24 cellular contexts compared by ENCODE assay signal in genomic region chr19:16404396-16404795, GRCh38.
"Had no signal": no experiment of that assay in that cellular context is flagged by ENCODE, and none has a peak within 500 bp of the region (broad histone marks: within the 10 kb centered on the region; RNA-seq: fewer than 3 reads in every experiment).

No MANE protein-coding gene starts in this region.

- H3K9me3 ChIP-seq: ascending aorta, upper lobe of left lung had no signal

- DNase-seq: activated CD4-positive, alpha-beta memory T cell treated with anti-CD3 and anti-CD28 coated beads, Interleukin-2, amount 10 ng/mL, durations not matched to agents 7 days and 5 days; activated CD4-positive, alpha-beta T cell treated with anti-CD3 and anti-CD28 coated beads, Interleukin-2, amount 10 ng/mL, durations not matched to agents 24 days and 14 days; activated CD4-positive, CD25-positive, alpha-beta regulatory T cell treated with anti-CD3 and anti-CD28 coated beads, Interleukin-2, amount 50 U/mL, for 72 hours; activated CD8-positive, alpha-beta memory T cell treated with anti-CD3 and anti-CD28 coated beads, Interleukin-2, amount 50 U/mL, for 48 hours; activated gamma-delta T cell; activated naive CD4-positive, alpha-beta T cell treated with anti-CD3 and anti-CD28 coated beads, Interleukin-2, amount 10 ng/mL, durations not matched to agents 7 days and 5 days; activated naive CD8-positive, alpha-beta T cell treated with anti-CD3 and anti-CD28 coated beads, Interleukin-2, amount 10 ng/mL, durations not matched to agents 7 days and 5 days; activated T-cell treated with anti-CD3 and anti-CD28 coated beads, Interleukin-2, amount 50 U/mL, for 24 hours; cerebellar nuclear complex; dorsolateral prefrontal cortex; effector memory CD4-positive, alpha-beta T cell; heart left ventricle; kidney glomerular epithelial cell; mammary epithelial cell; retina; stimulated activated CD4-positive, alpha-beta T cell treated with anti-CD3 and anti-CD28 coated beads, Interleukin-2, amount 100 ng/mL, for 48 hours; stimulated activated naive CD8-positive, alpha-beta T cell treated with anti-CD3 and anti-CD28 coated beads, Interleukin-15, Interleukin-2, amounts not matched to agents 100 U/mL and 50 U/mL, for 24 hours; SW 1271; T-helper 2 cell had no signal

- ATAC-seq: left lobe of liver; stimulated activated naive CD8-positive, alpha-beta T cell treated with anti-CD3 and anti-CD28 coated beads, Interleukin-15, Interleukin-2, amounts not matched to agents 100 U/mL and 50 U/mL, for 24 hours had no signal

- H3K27ac ChIP-seq: cardiac muscle cell had no signal

- H3K4me3 ChIP-seq: ascending aorta, cardiac muscle cell, coronary artery, dorsolateral prefrontal cortex, heart left ventricle, upper lobe of left lung had no signal

- H3K27me3 ChIP-seq: ascending aorta, cardiac muscle cell, dorsolateral prefrontal cortex, heart left ventricle, upper lobe of left lung had no signal

- H3K4me1 ChIP-seq: upper lobe of left lung had no signal
